ENCODE assay signal across 8 cellular contexts in the genomic region with DNA sequence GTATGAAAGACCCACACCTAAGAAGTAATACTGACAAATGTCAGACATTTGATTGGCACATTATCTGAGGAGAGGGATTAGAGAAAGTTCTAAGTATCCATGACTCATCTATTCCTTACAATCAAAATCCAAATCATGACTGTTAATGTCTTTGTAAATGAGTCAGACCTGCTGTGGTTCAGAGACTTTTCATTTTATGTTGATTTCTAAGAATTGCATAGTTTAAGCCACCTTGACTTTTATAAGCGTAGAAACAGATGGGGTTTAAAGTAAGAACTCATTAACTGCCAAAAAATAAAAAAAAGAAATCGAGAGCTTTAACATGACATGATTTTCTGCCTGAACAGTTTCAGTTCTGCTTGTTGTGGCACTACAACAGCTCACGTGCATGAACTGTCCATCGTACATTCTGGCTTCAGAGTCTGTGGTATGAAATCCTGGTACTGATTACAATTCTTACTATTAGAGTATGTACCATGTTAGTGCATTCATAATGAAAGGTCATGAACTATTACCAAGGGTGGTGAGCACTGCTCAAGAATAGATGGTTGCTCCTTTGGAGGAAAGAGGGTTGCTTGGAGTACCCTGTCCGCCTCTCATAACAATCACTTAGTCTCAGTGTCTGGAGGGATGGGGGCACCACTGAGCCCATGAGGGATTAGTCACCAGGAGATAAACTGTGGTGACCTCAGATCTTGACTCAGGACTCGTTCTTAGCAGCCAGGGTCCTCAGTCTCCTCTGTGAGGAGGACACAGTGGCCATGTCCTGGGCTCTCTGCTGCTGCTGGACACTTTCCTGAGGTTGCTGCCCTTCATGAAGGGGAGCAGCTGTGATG. TPM values are rescaled to one million over a fixed set of nuclear protein-coding genes. Genes with fewer than 3 reads are reported as not detected.
DNase-seq lines count a peak whose midpoint lies in the region; ATAC-seq and TF ChIP-seq lines count a peak whose summit lies in the region.

No MANE protein-coding gene starts in this region.

- intact Hi-C loops in CD4-positive, alpha-beta T cell (cut with DNase I, micrococcal nuclease) = no loop called here

- H3K36me3 ChIP-seq in RWPE2 (ENCODE audit: low read depth) = peaks cover 72% of the 10 kb centered on the region
- peaks cover 0 to 54% of the 10 kb centered on the region in 2 donors for H3K36me3 ChIP-seq in gastroesophageal sphincter

- H3K9me3 ChIP-seq in RWPE2 (ENCODE audit: severe bottlenecking) = no peaks in the 10 kb centered on the region
- H3K9me3 ChIP-seq in gastroesophageal sphincter = no peaks in the 10 kb centered on the region
- no peaks in the 10 kb centered on the region for H3K9me3 ChIP-seq in CD4-positive, alpha-beta T cell (ENCODE audit: control insufficient read depth, low read length)

- H3K4me3 Mint-ChIP-seq in memory B cell = peak overlapping the region; percentile 5
- no peak overlapping the region for H3K4me3 Mint-ChIP-seq in CD4-positive, alpha-beta T cell

- H3K9me3 Mint-ChIP-seq in memory B cell = no peaks in the 10 kb centered on the region
- no peaks in the 10 kb centered on the region for H3K9me3 Mint-ChIP-seq in CD4-positive, alpha-beta T cell

- TF ChIP-seq CTCF in RWPE2 (IDR thresholded peaks at IDR 0.05; ENCODE audit: poor library complexity, severe bottlenecking) (no peak), gastroesophageal sphincter (IDR thresholded peaks at IDR 0.05) (no peak)
- no peak for TF ChIP-seq CTCF in CD4-positive, alpha-beta T cell (IDR thresholded peaks at IDR 0.05)

- POLR2A ChIA-PET in CD4-positive, alpha-beta T cell (lab: Charles Lee) = no interaction called here

- H3K27me3 Mint-ChIP-seq in memory B cell = no peaks in the 10 kb centered on the region
- no peaks in the 10 kb centered on the region for H3K27me3 Mint-ChIP-seq in CD4-positive, alpha-beta T cell

- in situ Hi-C loops in ACHN (cut with HindIII; ENCODE audit: low pct_ligation_motif_present, low pct_unique_long_range_greater_than_20kb, low sequenced_read_pairs) = no loop called here

- no peak for TF ChIP-seq POLR2A in gastroesophageal sphincter (IDR thresholded peaks at IDR 0.05)

- H3K27ac ChIP-seq in RWPE2 (ENCODE audit: poor library complexity, severe bottlenecking) (peak overlapping the region; percentile 84), gastroesophageal sphincter (no peak overlapping the region)
- H3K27ac ChIP-seq in CD4-positive, alpha-beta T cell (ENCODE audit: low read depth, low read length) = no peak overlapping the region

- H3K4me3 ChIP-seq in RWPE2 (ENCODE audit: severe bottlenecking) (no peak overlapping the region), gastroesophageal sphincter (no peak overlapping the region)

- H3K4me1 ChIP-seq in RWPE2 (ENCODE audit: insufficient read depth, poor library complexity, severe bottlenecking) = peaks cover 18% of the 10 kb centered on the region
- no peaks in the 10 kb centered on the region for H3K4me1 ChIP-seq in gastroesophageal sphincter

- DNase-seq in ACHN (peak; percentile 63), RWPE2 (ENCODE audit: low spot score) (no peak), memory B cell (ENCODE audit: low spot score in 2 of 2) (no peak), NK-92 (lab: John Stamatoyannopoulos, UW; ENCODE audit: unreplicated experiment) (no peak)
- no peak for DNase-seq in CD4-positive, alpha-beta T cell

- whole genome bisulfite sequencing in gastroesophageal sphincter (ENCODE audit: low coverage in 1 of 2), 2 donors = 61 to 71% methylated on average over 5 to 6 of the region's 6 CpGs

- peak; percentile 99 for ATAC-seq in GM18873 (IDR thresholded peaks at IDR 0.05; ENCODE audit: low FRiP score, unreplicated experiment)
- ATAC-seq in HG03025 (IDR thresholded peaks at IDR 0.05; ENCODE audit: low FRiP score, unreplicated experiment) = peak; percentile 96
- peak; percentile 83 for ATAC-seq in RWPE2 (ENCODE audit: low read depth)
- peak; percentile 90 for ATAC-seq in memory B cell (ENCODE audit: low read depth)
- no peak for ATAC-seq in gastroesophageal sphincter
- no peak for ATAC-seq in CD4-positive, alpha-beta T cell (ENCODE audit: poor library complexity)

- H3K36me3 Mint-ChIP-seq in memory B cell = peaks cover 29% of the 10 kb centered on the region
- no peaks in the 10 kb centered on the region for H3K36me3 Mint-ChIP-seq in CD4-positive, alpha-beta T cell (ENCODE audit: low read depth)

- H3K27ac Mint-ChIP-seq in memory B cell = peak overlapping the region; percentile 85
- H3K27ac Mint-ChIP-seq in CD4-positive, alpha-beta T cell = no peak overlapping the region

- no peaks in the 10 kb centered on the region for H3K27me3 ChIP-seq in RWPE2 (ENCODE audit: insufficient read depth, poor library complexity, severe bottlenecking)
- no peaks in the 10 kb centered on the region for H3K27me3 ChIP-seq in gastroesophageal sphincter
- H3K27me3 ChIP-seq in CD4-positive, alpha-beta T cell (ENCODE audit: control insufficient read depth, insufficient read depth, low read length) = no peaks in the 10 kb centered on the region

- H3K4me1 Mint-ChIP-seq in memory B cell = peaks cover 14% of the 10 kb centered on the region
- peaks cover 2% of the 10 kb centered on the region for H3K4me1 Mint-ChIP-seq in CD4-positive, alpha-beta T cell (ENCODE audit: low read depth)

- no peak for TF ChIP-seq EP300 in gastroesophageal sphincter (IDR thresholded peaks at IDR 0.05)

- CTCF ChIA-PET in CD4-positive, alpha-beta T cell (lab: Charles Lee) = no interaction called here

RNA-seq across cellular contexts. Expression of gene ACSM6, which starts 42.2 kb away (rescaled TPM):
- 1 to 10 TPM in 1 of 4 donors, not detected in 3; 1.2 TPM for total RNA-seq in gastroesophageal sphincter
- not detected for total RNA-seq in CD4-positive, alpha-beta T cell

RNA-seq across cellular contexts. Expression of gene PDLIM1, which starts 54.5 kb away (rescaled TPM):
- total RNA-seq in gastroesophageal sphincter = 10 to 100 TPM; 25.4 to 74.1 (median 68.5) TPM
- under 1 TPM; 0.41 to 0.75 TPM for total RNA-seq in CD4-positive, alpha-beta T cell

Comparison
In these comparisons a context has a peak if more than half of its experiments do, and no peak if none do; other contexts are left out.
1. ATAC-seq: peak in GM18873 (single experiment), HG03025 (single experiment), RWPE2 (single experiment) and memory B cell (single experiment); none in gastroesophageal sphincter (single experiment) and CD4-positive, alpha-beta T cell (single experiment).
2. RNA of gene PDLIM1, which starts 54.5 kb away (total RNA-seq): 25.4 to 74.1 TPM in gastroesophageal sphincter; 0.41 to 0.75 TPM in CD4-positive, alpha-beta T cell; every median in the first group is over 10 times any median in the second.